Comparison of ENCODE assay signal across 9 cellular contexts in the genomic region with DNA sequence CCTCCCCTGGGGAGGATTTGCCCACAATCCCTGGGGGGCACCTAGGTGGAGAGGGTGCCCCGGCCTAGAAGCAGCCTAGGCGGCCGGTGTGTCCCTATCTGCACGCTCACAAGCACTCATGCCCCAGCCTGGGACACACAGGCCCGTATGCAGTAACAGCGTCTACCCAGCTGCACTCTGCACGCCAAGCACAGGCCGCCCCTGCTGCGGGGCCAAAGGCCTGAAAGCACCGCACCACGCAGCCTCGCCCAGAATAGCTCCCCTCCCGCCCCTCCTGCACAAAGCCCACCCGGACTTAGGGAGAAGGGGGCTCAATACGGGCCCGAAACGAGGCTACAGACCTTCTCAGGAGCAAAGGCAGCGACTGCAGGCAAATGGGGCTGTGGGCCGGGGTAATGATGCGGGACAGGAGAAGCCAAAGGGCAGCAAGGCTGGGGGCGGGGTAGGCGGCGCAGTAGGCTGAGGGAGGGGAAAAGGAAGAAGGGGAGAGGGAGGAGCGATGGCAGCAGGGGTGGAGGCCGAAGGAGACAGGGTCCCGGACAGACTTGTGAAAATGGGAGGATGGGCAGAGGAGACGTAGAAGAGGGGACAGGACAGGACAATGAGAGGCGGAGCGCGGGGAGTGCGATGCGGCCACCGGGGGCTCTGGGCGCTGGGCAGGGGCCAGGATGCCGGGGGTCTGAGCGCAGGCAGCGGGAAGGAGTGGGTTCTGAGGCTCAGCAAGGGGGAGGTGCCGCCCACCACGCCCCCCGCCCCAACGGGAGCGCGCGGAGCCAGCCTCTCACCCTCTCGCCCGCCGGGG. TPM values are rescaled to one million over a fixed set of nuclear protein-coding genes. Genes with fewer than 3 reads are reported as not detected.
A peak's percentile ranks its signal among the peaks of the same experiment; 100 is the strongest.
DNase-seq lines count a peak whose midpoint lies in the region; ATAC-seq and TF ChIP-seq lines count a peak whose summit lies in the region.
"Had no signal": no experiment of that assay in that cellular context is flagged by ENCODE, and none has a peak within 500 bp of the region (broad histone marks: within the 10 kb centered on the region; RNA-seq: fewer than 3 reads in every experiment).

No MANE protein-coding gene starts in this region.

- no peaks in the 10 kb centered on the region for H3K27me3 Mint-ChIP-seq in activated naive CD4-positive, alpha-beta T cell treated with anti-CD3 and anti-CD28 coated beads, Interleukin-2, amount 10 ng/mL, durations not matched to agents 7 days and 5 days
- H3K27me3 Mint-ChIP-seq in endothelial cell (ENCODE audit: unreplicated experiment) = peaks cover 16% of the 10 kb centered on the region

- no peak for TF ChIP-seq CTCF in endothelial cell (IDR thresholded peaks at IDR 0.05; ENCODE audit: unreplicated experiment)

- H3K36me3 ChIP-seq in mucosa of stomach (ENCODE audit: control insufficient read depth, insufficient read depth, low read length) (peaks cover 3% of the 10 kb centered on the region), aorta (ENCODE audit: control insufficient read depth in 1 of 2, insufficient read depth in 2 of 2, low read length in 1 of 2) (no peaks in the 10 kb centered on the region)

- H3K36me3 Mint-ChIP-seq in activated naive CD4-positive, alpha-beta T cell treated with anti-CD3 and anti-CD28 coated beads, Interleukin-2, amount 10 ng/mL, durations not matched to agents 7 days and 5 days = no peaks in the 10 kb centered on the region
- no peaks in the 10 kb centered on the region for H3K36me3 Mint-ChIP-seq in endothelial cell (ENCODE audit: low read depth, unreplicated experiment)
- H3K36me3 Mint-ChIP-seq: CD4-positive, alpha-beta memory T cell had no signal

- no peak overlapping the region for H3K4me3 Mint-ChIP-seq in activated naive CD4-positive, alpha-beta T cell treated with anti-CD3 and anti-CD28 coated beads, Interleukin-2, amount 10 ng/mL, durations not matched to agents 7 days and 5 days
- H3K4me3 Mint-ChIP-seq in endothelial cell (ENCODE audit: unreplicated experiment) = peak overlapping the region; percentile 90

- ATAC-seq in aorta (ENCODE audit: low FRiP score) (no peak), GM18498 (IDR thresholded peaks at IDR 0.05; ENCODE audit: unreplicated experiment) (no peak), HG03159 (IDR thresholded peaks at IDR 0.05; ENCODE audit: unreplicated experiment) (no peak)

- peaks cover 3% of the 10 kb centered on the region for H3K4me1 Mint-ChIP-seq in activated naive CD4-positive, alpha-beta T cell treated with anti-CD3 and anti-CD28 coated beads, Interleukin-2, amount 10 ng/mL, durations not matched to agents 7 days and 5 days
- peaks cover 2% of the 10 kb centered on the region for H3K4me1 Mint-ChIP-seq in endothelial cell (ENCODE audit: unreplicated experiment)

- H3K9me3 Mint-ChIP-seq in activated naive CD4-positive, alpha-beta T cell treated with anti-CD3 and anti-CD28 coated beads, Interleukin-2, amount 10 ng/mL, durations not matched to agents 7 days and 5 days = no peaks in the 10 kb centered on the region
- H3K9me3 Mint-ChIP-seq in endothelial cell (ENCODE audit: unreplicated experiment) = no peaks in the 10 kb centered on the region
- H3K9me3 Mint-ChIP-seq: CD4-positive, alpha-beta memory T cell had no signal

- intact Hi-C loops in aorta (cut with DNase I) = no loop called here

- H3K27ac Mint-ChIP-seq in activated naive CD4-positive, alpha-beta T cell treated with anti-CD3 and anti-CD28 coated beads, Interleukin-2, amount 10 ng/mL, durations not matched to agents 7 days and 5 days = no peak overlapping the region
- H3K27ac Mint-ChIP-seq in endothelial cell (ENCODE audit: unreplicated experiment) = no peak overlapping the region
- H3K27ac Mint-ChIP-seq: CD4-positive, alpha-beta memory T cell had no signal

- H3K4me1 ChIP-seq in mucosa of stomach (ENCODE audit: control insufficient read depth, insufficient read depth, low read length) (peaks cover 64% of the 10 kb centered on the region), aorta (ENCODE audit: control insufficient read depth in 1 of 2, insufficient read depth in 2 of 2, low read length in 2 of 2) (no peaks in the 10 kb centered on the region)

- WGBS in aorta, 2 donors = 28 to 39% methylated on average over 47 of the region's 47 CpGs

- peak overlapping the region; percentile 37 for H3K4me3 ChIP-seq in mucosa of stomach (ENCODE audit: low read length)
- peak overlapping the region; percentile 13 to 37 for H3K4me3 ChIP-seq in aorta (ENCODE audit: low read length in 2 of 2)

- H3K9ac ChIP-seq in mucosa of stomach (ENCODE audit: low read length) = peak overlapping the region; percentile 70

- H3K27me3 ChIP-seq in mucosa of stomach (ENCODE audit: control insufficient read depth, insufficient read depth, low read length) = peaks cover 39% of the 10 kb centered on the region
- H3K27me3 ChIP-seq in aorta (ENCODE audit: control insufficient read depth in 1 of 2, insufficient read depth in 2 of 2, low read length in 1 of 2) = no peaks in the 10 kb centered on the region

- peak; percentile 1 for DNase-seq in activated naive CD4-positive, alpha-beta T cell treated with Interleukin-2 at 50 U/mL for 16 hours
- DNase-seq in activated naive CD4-positive, alpha-beta T cell treated with anti-CD3 and anti-CD28 coated beads, Interleukin-2, amount 10 ng/mL, durations not matched to agents 7 days and 5 days = no peak
- peak; percentile 47 for DNase-seq in endothelial cell (ENCODE audit: low spot score)
- peak; percentile 53 to 78 for DNase-seq in aorta
- DNase-seq in T-helper 2 cell = no peak

- CTCF ChIA-PET in activated naive CD4-positive, alpha-beta T cell treated with anti-CD3 and anti-CD28 coated beads, Interleukin-2, amount 10 ng/mL, durations not matched to agents 7 days and 5 days (lab: Charles Lee) = no interaction called here

- H3K9me3 ChIP-seq in mucosa of stomach (ENCODE audit: control insufficient read depth, low read length) = no peaks in the 10 kb centered on the region
- no peaks in the 10 kb centered on the region for H3K9me3 ChIP-seq in aorta (ENCODE audit: control insufficient read depth, low read length)

- no peak overlapping the region for H3K27ac ChIP-seq in aorta (ENCODE audit: low read depth in 1 of 2, low read length in 2 of 2)

RNA-seq across cellular contexts. Expression of a gene that starts 0.5 kb away (rescaled TPM):
- total RNA-seq in endothelial cell (ENCODE audit: unreplicated experiment) (0.31 TPM), aorta (1 to 10 TPM in 1 of 2 donors, under 1 TPM in 1; 0.36 to 1.2 TPM)
- 1 to 10 TPM in 1 of 2 donors, under 1 TPM in 1; 0.54 to 4.0 TPM for polyA plus RNA-seq in aorta
- total RNA-seq: CD4-positive, alpha-beta memory T cell had no signal
- polyA plus RNA-seq: CD4-positive, alpha-beta memory T cell had no signal

RNA-seq across cellular contexts. Expression of a gene that starts 23.0 kb away (rescaled TPM):
- 0.77 TPM for total RNA-seq in endothelial cell (ENCODE audit: unreplicated experiment)
- total RNA-seq in aorta = 10 to 100 TPM in 1 of 2 donors, 1 to 10 TPM in 1; 8.8 to 24.8 TPM
- under 1 TPM; 0.13 to 0.79 TPM for polyA plus RNA-seq in aorta

Comparison
In these comparisons a context has a peak if more than half of its experiments do, and no peak if none do; other contexts are left out.
1. DNase-seq: peak in activated naive CD4-positive, alpha-beta T cell treated with Interleukin-2 at 50 U/mL for 16 hours (single experiment), endothelial cell (single experiment) and aorta (2 of 2); none in activated naive CD4-positive, alpha-beta T cell treated with anti-CD3 and anti-CD28 coated beads, Interleukin-2, amount 10 ng/mL, durations not matched to agents 7 days and 5 days (single experiment) and T-helper 2 cell (0 of 5).